11 cellular contexts compared by ENCODE assay signal in genomic region chr12:95205016-95205415, GRCh38. TPM values are rescaled to one million over a fixed set of nuclear protein-coding genes. Genes with fewer than 3 reads are reported as not detected.
A peak's percentile ranks its signal among the peaks of the same experiment; 100 is the strongest.
DNase-seq lines count a peak whose midpoint lies in the region; ATAC-seq and TF ChIP-seq lines count a peak whose summit lies in the region.
"Had no signal": no experiment of that assay in that cellular context is flagged by ENCODE, and none has a peak within 500 bp of the region (broad histone marks: within the 10 kb centered on the region; RNA-seq: fewer than 3 reads in every experiment).

No MANE protein-coding gene starts in this region.

- H3K27ac Mint-ChIP-seq in Calu3 (ENCODE audit: unreplicated experiment), result peak overlapping the region; percentile 98
- H3K27ac Mint-ChIP-seq in stimulated activated naive B cell treated with anti-CD40 and anti-IgM and Interleukin-4, amounts not matched to agents 10 μg/mL and 1 μg/mL and 100 μg/mL, for 72 hours, result no peak overlapping the region
- H3K27ac Mint-ChIP-seq: activated T-cell treated with anti-CD3 and anti-CD28 coated beads, Interleukin-2, amount 50 U/mL, for 24 hours; natural killer cell treated with Interleukin-12 subunit alpha and Interleukin-12 subunit beta and Interleukin-15 and Interleukin-18, amount 100 ng/mL, for 72 hours had no signal

- ATAC-seq in stimulated activated naive B cell treated with anti-CD40 and anti-IgM and Interleukin-4, amounts not matched to agents 10 μg/mL and 1 μg/mL and 100 μg/mL, for 72 hours (replicated peaks), result no peak
- no peak for ATAC-seq in GM18870 (IDR thresholded peaks at IDR 0.05; ENCODE audit: unreplicated experiment)

- peak overlapping the region; percentile 70 for H3K4me3 Mint-ChIP-seq in Calu3 (ENCODE audit: low read depth, unreplicated experiment)
- H3K4me3 Mint-ChIP-seq in stimulated activated naive B cell treated with anti-CD40 and anti-IgM and Interleukin-4, amounts not matched to agents 10 μg/mL and 1 μg/mL and 100 μg/mL, for 72 hours, result no peak overlapping the region
- H3K4me3 Mint-ChIP-seq: activated T-cell treated with anti-CD3 and anti-CD28 coated beads, Interleukin-2, amount 50 U/mL, for 24 hours; natural killer cell treated with Interleukin-12 subunit alpha and Interleukin-12 subunit beta and Interleukin-15 and Interleukin-18, amount 100 ng/mL, for 72 hours had no signal

- no peaks in the 10 kb centered on the region for H3K27me3 Mint-ChIP-seq in Calu3 (ENCODE audit: unreplicated experiment)
- no peaks in the 10 kb centered on the region for H3K27me3 Mint-ChIP-seq in stimulated activated naive B cell treated with anti-CD40 and anti-IgM and Interleukin-4, amounts not matched to agents 10 μg/mL and 1 μg/mL and 100 μg/mL, for 72 hours
- H3K27me3 Mint-ChIP-seq: activated T-cell treated with anti-CD3 and anti-CD28 coated beads, Interleukin-2, amount 50 U/mL, for 24 hours had no signal

- H3K9me3 Mint-ChIP-seq in Calu3 (ENCODE audit: low read depth, unreplicated experiment), result peaks cover 2% of the 10 kb centered on the region
- no peaks in the 10 kb centered on the region for H3K9me3 Mint-ChIP-seq in stimulated activated naive B cell treated with anti-CD40 and anti-IgM and Interleukin-4, amounts not matched to agents 10 μg/mL and 1 μg/mL and 100 μg/mL, for 72 hours
- H3K9me3 Mint-ChIP-seq: activated T-cell treated with anti-CD3 and anti-CD28 coated beads, Interleukin-2, amount 50 U/mL, for 24 hours; natural killer cell treated with Interleukin-12 subunit alpha and Interleukin-12 subunit beta and Interleukin-15 and Interleukin-18, amount 100 ng/mL, for 72 hours had no signal

- H3K36me3 ChIP-seq in adipocyte (ENCODE audit: control insufficient read depth, insufficient read depth, low read length, severe bottlenecking) (no peaks in the 10 kb centered on the region), left ventricle myocardium inferior (peaks cover 3% of the 10 kb centered on the region), skeletal muscle tissue (ENCODE audit: control insufficient read depth in 3 of 3, insufficient read depth in 3 of 3, low read length in 3 of 3) (no peaks in the 10 kb centered on the region)

- H3K27ac ChIP-seq in left ventricle myocardium inferior (replicated peaks) (peak overlapping the region; percentile 71), skeletal muscle tissue (ENCODE audit: low read depth, low read length) (peak overlapping the region; percentile 70)

- peaks cover 54% of the 10 kb centered on the region for H3K4me1 ChIP-seq in adipocyte (ENCODE audit: control insufficient read depth, insufficient read depth, low read length)
- peaks cover 61% of the 10 kb centered on the region for H3K4me1 ChIP-seq in left ventricle myocardium inferior
- peaks cover 3 to 16% (median 8%) of the 10 kb centered on the region in 3 donors for H3K4me1 ChIP-seq in skeletal muscle tissue (ENCODE audit: control insufficient read depth in 3 of 3, insufficient read depth in 3 of 3, low read length in 3 of 3)

- DNase-seq in Calu3 (no peak), adipocyte (ENCODE audit: low read depth) (no peak), left ventricle myocardium inferior (no peak), HCEC 1CT (no peak), medulla oblongata (ENCODE audit: extremely low spot score) (no peak)
- DNase-seq in stimulated activated naive B cell treated with anti-CD40 and anti-IgM and Interleukin-4, amounts not matched to agents 10 μg/mL and 1 μg/mL and 100 μg/mL, for 72 hours, result no peak
- DNase-seq: activated T-cell treated with anti-CD3 and anti-CD28 coated beads, Interleukin-2, amount 50 U/mL, for 24 hours; NCI-H2029 had no signal

- H3K4me1 Mint-ChIP-seq in Calu3 (ENCODE audit: low read depth, unreplicated experiment), result peaks cover 83% of the 10 kb centered on the region
- peaks cover 8 to 11% of the 10 kb centered on the region in 2 donors for H3K4me1 Mint-ChIP-seq in stimulated activated naive B cell treated with anti-CD40 and anti-IgM and Interleukin-4, amounts not matched to agents 10 μg/mL and 1 μg/mL and 100 μg/mL, for 72 hours

- peaks cover 84% of the 10 kb centered on the region for H3K36me3 Mint-ChIP-seq in Calu3 (ENCODE audit: insufficient read depth, unreplicated experiment)
- no peaks in the 10 kb centered on the region for H3K36me3 Mint-ChIP-seq in stimulated activated naive B cell treated with anti-CD40 and anti-IgM and Interleukin-4, amounts not matched to agents 10 μg/mL and 1 μg/mL and 100 μg/mL, for 72 hours
- H3K36me3 Mint-ChIP-seq: natural killer cell treated with Interleukin-12 subunit alpha and Interleukin-12 subunit beta and Interleukin-15 and Interleukin-18, amount 100 ng/mL, for 72 hours had no signal

- H3K27me3 ChIP-seq in adipocyte (replicated peaks; ENCODE audit: control insufficient read depth, insufficient read depth, low read length) (no peaks in the 10 kb centered on the region), left ventricle myocardium inferior (ENCODE audit: low read depth) (no peaks in the 10 kb centered on the region), skeletal muscle tissue (ENCODE audit: control insufficient read depth in 3 of 3, insufficient read depth in 3 of 3, low read length in 3 of 3) (no peaks in the 10 kb centered on the region)

- no TSS peak for BruUV-seq in Calu3 (replicated peaks; lab: Mats Ljungman, UMichigan)

- H3K9ac ChIP-seq in adipocyte (ENCODE audit: low read length) (peak overlapping the region; percentile 85), skeletal muscle tissue (ENCODE audit: low read depth in 1 of 3, low read length in 3 of 3) (no peak overlapping the region)

- H3K9me3 ChIP-seq in adipocyte (ENCODE audit: control insufficient read depth, low read length) (no peaks in the 10 kb centered on the region), left ventricle myocardium inferior (replicated peaks) (no peaks in the 10 kb centered on the region), skeletal muscle tissue (ENCODE audit: control insufficient read depth in 3 of 3, low read length in 3 of 3) (no peaks in the 10 kb centered on the region)

- intact Hi-C loops in Calu3 (cut with micrococcal nuclease; ENCODE audit: unreplicated experiment) (loop anchor here (2.0 kb wide), 1 partner anchor 14 kb away; no protein-coding TSS in a partner anchor), left ventricle myocardium inferior (cut with micrococcal nuclease) (no loop called here)

- H3K4me3 ChIP-seq in adipocyte (ENCODE audit: low read length) (peak overlapping the region; percentile 58), left ventricle myocardium inferior (no peak overlapping the region), skeletal muscle tissue (ENCODE audit: low read length in 3 of 3) (no peak overlapping the region)

- CTCF ChIA-PET in Calu3 (lab: Charles Lee), result interaction anchor here (1.0 to 2.0 kb wide), 6 partner anchors 8 to 143 kb away, joined by 3 to 19 read pairs (median 6); partner anchors contain the start of genes FGD6 and VEZT

- no peak for TF ChIP-seq CTCF in Calu3 (IDR thresholded peaks at IDR 0.05; ENCODE audit: unreplicated experiment)
- TF ChIP-seq CTCF in left ventricle myocardium inferior (IDR thresholded peaks at IDR 0.05; ENCODE audit: borderline replicate concordance), result no peak

RNA-seq across cellular contexts. Expression of gene FGD6, which starts 12.3 kb away (rescaled TPM):
- total RNA-seq in Calu3 (2022) (64.5 and 66.6 TPM in 2 replicates), left ventricle myocardium inferior (26.3 TPM), skeletal muscle tissue (5.7 TPM)

RNA-seq across cellular contexts. Expression of gene VEZT, which starts 12.6 kb away (rescaled TPM):
- total RNA-seq in Calu3 (2022), result 149 and 160 TPM in 2 replicates
- 66.1 TPM for total RNA-seq in left ventricle myocardium inferior
- 69.4 TPM for total RNA-seq in skeletal muscle tissue
